In genomic region chr1:10662824-10663667, GRCh38 we compare ENCODE assay signal across 17 cellular contexts.
DNase-seq lines count a peak whose midpoint lies in the region; ATAC-seq and TF ChIP-seq lines count a peak whose summit lies in the region.
"Had no signal": no experiment of that assay in that cellular context is flagged by ENCODE, and none has a peak within 500 bp of the region (broad histone marks: within the 10 kb centered on the region; RNA-seq: fewer than 3 reads in every experiment).

No MANE protein-coding gene starts in this region.

- H3K9ac ChIP-seq in neural cell (ENCODE audit: low read length), result peak overlapping the region; percentile 38

- 39 to 40% methylated on average over 1 to 5 of the region's 25 CpGs for WGBS in gastroesophageal sphincter (ENCODE audit: low coverage in 1 of 2), 2 donors

- DNase-seq in NCI-H2171 treated with DMSO at 0.1 percent for 48 hours (lab: John Stamatoyannopoulos, UW) (peak; percentile 43), NCI-H2171 (lab: John Stamatoyannopoulos, UW) (no peak), thoracic aorta (ENCODE audit: low spot score) (no peak), NCI-H345 (lab: John Stamatoyannopoulos, UW) (no peak), NCI-H187 treated with DMSO at 0.1 percent for 48 hours (lab: John Stamatoyannopoulos, UW) (no peak)
- DNase-seq: activated CD4-positive, alpha-beta T cell treated with anti-CD3 and anti-CD28 coated beads, Interleukin-2, amount 50 U/mL, for 48 hours; amniotic stem cell; CD4-positive, alpha-beta memory T cell; cortex of kidney; EL; NCI-H774; T1000 had no signal

- no peak overlapping the region for H2AFZ ChIP-seq in neural cell (ENCODE audit: low read depth, low read length)

- ATAC-seq in gastroesophageal sphincter, result no peak
- ATAC-seq in thoracic aorta (ENCODE audit: insufficient number of reproducible peaks, low FRiP score, low read depth), result no peak
- ATAC-seq in GM21360 (IDR thresholded peaks at IDR 0.05; ENCODE audit: unreplicated experiment), result no peak

- no peaks in the 10 kb centered on the region for H3F3A ChIP-seq in neural cell (ENCODE audit: insufficient read depth, low read length, poor library complexity, severe bottlenecking)

- H3K4me3 ChIP-seq in gastroesophageal sphincter, result peak overlapping the region in 1 of 2 donors; percentile 16
- no peak overlapping the region for H3K4me3 ChIP-seq in neural cell (ENCODE audit: low read length)
- H3K4me3 ChIP-seq in thoracic aorta, result peak overlapping the region; percentile 49
- H3K4me3 ChIP-seq: tibial nerve had no signal

- peaks cover 0 to 31% of the 10 kb centered on the region in 2 donors for H3K36me3 ChIP-seq in gastroesophageal sphincter
- H3K36me3 ChIP-seq in neural cell (ENCODE audit: insufficient read depth, low read length), result no peaks in the 10 kb centered on the region
- peaks cover 25% of the 10 kb centered on the region for H3K36me3 ChIP-seq in thoracic aorta

- H3K27ac ChIP-seq in gastroesophageal sphincter (peak overlapping the region; percentile 84 to 95 (median 92)), neural cell (ENCODE audit: low read length) (no peak overlapping the region), thoracic aorta (peak overlapping the region; percentile 81 to 85)
- H3K27ac ChIP-seq: 22Rv1 had no signal

- H3K4me2 ChIP-seq in neural cell (ENCODE audit: low read length), result no peak overlapping the region

- no peak for TF ChIP-seq POLR2A in gastroesophageal sphincter (IDR thresholded peaks at IDR 0.05)

- H4K20me1 ChIP-seq in neural cell (ENCODE audit: insufficient read depth), result no peaks in the 10 kb centered on the region

- H3K27me3 ChIP-seq in gastroesophageal sphincter (no peaks in the 10 kb centered on the region), neural cell (ENCODE audit: insufficient read depth, low read depth, low read length) (no peaks in the 10 kb centered on the region), thoracic aorta (replicated peaks; ENCODE audit: insufficient read depth) (no peaks in the 10 kb centered on the region)

- TF ChIP-seq RAD21 in neural cell (conservative IDR thresholded peaks at IDR 0.05), result no peak

- no peaks in the 10 kb centered on the region for H3K79me2 ChIP-seq in neural cell (replicated peaks; ENCODE audit: insufficient read depth, low read length)

- TF ChIP-seq CTCF in gastroesophageal sphincter (IDR thresholded peaks at IDR 0.05) (no peak), neural cell (IDR thresholded peaks at IDR 0.05; ENCODE audit: poor library complexity, severe bottlenecking) (no peak), thoracic aorta (IDR thresholded peaks at IDR 0.05) (no peak)

- TF ChIP-seq EP300 in gastroesophageal sphincter (IDR thresholded peaks at IDR 0.05) (no peak), neural cell (conservative IDR thresholded peaks at IDR 0.05; ENCODE audit: poor library complexity, severe bottlenecking) (no peak)

- H3K9me2 ChIP-seq in neural cell (ENCODE audit: insufficient read depth, low read length), result no peaks in the 10 kb centered on the region

- H3K9me3 ChIP-seq in gastroesophageal sphincter (no peaks in the 10 kb centered on the region), neural cell (ENCODE audit: low read length) (no peaks in the 10 kb centered on the region), thoracic aorta (no peaks in the 10 kb centered on the region)
- H3K9me3 ChIP-seq: tibial nerve had no signal

- peaks cover 6 to 73% (median 29%) of the 10 kb centered on the region in 3 donors for H3K4me1 ChIP-seq in gastroesophageal sphincter
- H3K4me1 ChIP-seq in thoracic aorta (ENCODE audit: control insufficient read depth in 1 of 2, low read depth in 2 of 2), result peaks cover 26 to 49% of the 10 kb centered on the region in 2 donors

TF ChIP-seq in neural cell, 6 proteins besides CTCF, POLR2A, EP300 and RAD21:
- no peak for TF ChIP-seq MXI1 (conservative IDR thresholded peaks at IDR 0.05; ENCODE audit: poor library complexity, severe bottlenecking)
- TF ChIP-seq SMC3 (conservative IDR thresholded peaks at IDR 0.05; ENCODE audit: poor library complexity), result no peak
- no peak for TF ChIP-seq REST (IDR thresholded peaks at IDR 0.05; ENCODE audit: borderline replicate concordance)
